Comparison of ENCODE assay signal across 1 cellular context in genomic region chr6:15363164-15363522, GRCh38.
TF ChIP-seq lines count a peak whose summit lies in the region.

No MANE protein-coding gene starts in this region.

TF ChIP-seq in GM12878, 131 proteins besides CTCF, POLR2A, EP300 and RAD21 (continued from another document):
- TF ChIP-seq REST (IDR thresholded peaks at IDR 0.05; ENCODE audit: low read depth, low read length) (no peak), MLLT1 (IDR thresholded peaks at IDR 0.05) (peak; percentile 90), SPI1 (IDR thresholded peaks at IDR 0.05; ENCODE audit: borderline replicate concordance, insufficient read depth, low read depth, low read length) (no peak), NFYA (IDR thresholded peaks at IDR 0.05; ENCODE audit: borderline replicate concordance, low read depth, low read length) (no peak), ATF2 (IDR thresholded peaks at IDR 0.05; ENCODE audit: low read length) (no peak), RBBP5 (conservative IDR thresholded peaks at IDR 0.05) (no peak), POLR2AphosphoS2 (IDR thresholded peaks at IDR 0.05; ENCODE audit: low read depth, low read length) (0 out of 2 replicates have a peak, but pooled peaks have one; percentile 35), JUNB (IDR thresholded peaks at IDR 0.05) (no peak), CHD1 (IDR thresholded peaks at IDR 0.05; ENCODE audit: low read depth, low read length) (0 out of 2 replicates have a peak, but pooled peaks have one; percentile 68), BMI1 (IDR thresholded peaks at IDR 0.05; ENCODE audit: borderline replicate concordance) (no peak), RELA (IDR thresholded peaks at IDR 0.05; ENCODE audit: borderline replicate concordance, partially characterized antibody) (no peak), IRF5 (IDR thresholded peaks at IDR 0.05; ENCODE audit: borderline replicate concordance) (no peak), WRNIP1 (IDR thresholded peaks at IDR 0.05; ENCODE audit: borderline replicate concordance, low read depth, low read length) (no peak), KAT2A (conservative IDR thresholded peaks at IDR 0.05; ENCODE audit: control insufficient read depth, low read depth, low read length) (no peak), TBL1XR1 (IDR thresholded peaks at IDR 0.05; ENCODE audit: low read depth, low read length) (0 out of 2 replicates have a peak, but pooled peaks have one; percentile 13), LARP7 (IDR thresholded peaks at IDR 0.05) (peak; percentile 29; the same call in 1 of the 2 replicates), TAF1 (IDR thresholded peaks at IDR 0.05; ENCODE audit: borderline replicate concordance, low read depth, low read length) (no peak), GATAD2B (conservative IDR thresholded peaks at IDR 0.05; ENCODE audit: low read depth) (no peak)
TF ChIP-seq in GM12878: peak in this region for 6.
